ENCODE assay signal across 8 cellular contexts in the genomic region with DNA sequence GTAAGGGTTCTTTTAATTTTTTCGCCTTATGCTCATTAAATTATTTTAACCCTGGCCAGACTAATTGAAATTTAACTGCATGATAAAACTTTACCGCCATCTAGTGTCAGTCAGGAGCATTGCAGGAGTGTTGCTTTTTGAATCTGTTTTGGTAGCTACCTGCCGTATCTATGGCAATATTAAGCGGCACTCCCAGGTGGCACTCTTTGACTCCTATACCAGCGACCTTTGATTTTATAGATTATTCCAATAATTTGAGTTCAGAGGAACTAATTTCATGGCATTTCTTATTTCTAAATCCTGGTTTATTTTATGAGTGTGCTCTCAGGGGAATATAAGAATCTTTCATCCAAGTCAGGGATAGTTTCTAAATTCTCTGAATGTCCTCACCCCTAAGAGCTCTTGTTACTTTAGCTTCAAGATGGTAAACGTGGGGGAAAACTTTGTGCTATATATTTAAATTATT.
A peak's percentile ranks its signal among the peaks of the same experiment; 100 is the strongest.
DNase-seq lines count a peak whose midpoint lies in the region; ATAC-seq and TF ChIP-seq lines count a peak whose summit lies in the region.

No MANE protein-coding gene starts in this region.

- no peak overlapping the region for H3K4me3 ChIP-seq in choroid plexus epithelial cell (ENCODE audit: low read depth, low read length)

- no peak overlapping the region for H3K4me3 Mint-ChIP-seq in stimulated activated memory B cell treated with anti-CD40 and anti-IgM and Interleukin-4, amounts not matched to agents 10 μg/mL and 1 μg/mL and 100 μg/mL, for 72 hours

- H3K27me3 Mint-ChIP-seq in stimulated activated memory B cell treated with anti-CD40 and anti-IgM and Interleukin-4, amounts not matched to agents 10 μg/mL and 1 μg/mL and 100 μg/mL, for 72 hours: peaks cover 22% of the 10 kb centered on the region

- peaks cover 14% of the 10 kb centered on the region for H3K4me1 Mint-ChIP-seq in stimulated activated memory B cell treated with anti-CD40 and anti-IgM and Interleukin-4, amounts not matched to agents 10 μg/mL and 1 μg/mL and 100 μg/mL, for 72 hours

- DNase-seq in DMS153 (lab: John Stamatoyannopoulos, UW) (peak; percentile 70), NAMALWA (ENCODE audit: low spot score) (peak; percentile 78), T-helper 1 cell (peak in 4 of 5 donors; percentile 16 to 55 (median 38)), choroid plexus epithelial cell (ENCODE audit: low read depth) (peak; percentile 66), lung microvascular endothelial cell (ENCODE audit: low read depth in 2 of 2) (peak; percentile 67 to 80), epidermal melanocyte (ENCODE audit: insufficient read length, low spot score) (no peak)

- H3K27ac Mint-ChIP-seq in stimulated activated memory B cell treated with anti-CD40 and anti-IgM and Interleukin-4, amounts not matched to agents 10 μg/mL and 1 μg/mL and 100 μg/mL, for 72 hours: no peak overlapping the region

- no peaks in the 10 kb centered on the region for H3K9me3 Mint-ChIP-seq in stimulated activated memory B cell treated with anti-CD40 and anti-IgM and Interleukin-4, amounts not matched to agents 10 μg/mL and 1 μg/mL and 100 μg/mL, for 72 hours

- H3K36me3 Mint-ChIP-seq in stimulated activated memory B cell treated with anti-CD40 and anti-IgM and Interleukin-4, amounts not matched to agents 10 μg/mL and 1 μg/mL and 100 μg/mL, for 72 hours: no peaks in the 10 kb centered on the region

- peak; percentile 86 for TF ChIP-seq CTCF in choroid plexus epithelial cell (conservative IDR thresholded peaks at IDR 0.05; ENCODE audit: low read depth, low read length)

- peak; percentile 60 for ATAC-seq in GM21526 (IDR thresholded peaks at IDR 0.05; ENCODE audit: low FRiP score, unreplicated experiment)
- peak; percentile 63 for ATAC-seq in stimulated activated memory B cell treated with anti-CD40 and anti-IgM and Interleukin-4, amounts not matched to agents 10 μg/mL and 1 μg/mL and 100 μg/mL, for 72 hours
